ENCODE assay signal across 20 cellular contexts in genomic region chr9:104988539-104988938, GRCh38.
DNase-seq lines count a peak whose midpoint lies in the region; ATAC-seq and TF ChIP-seq lines count a peak whose summit lies in the region.
"Had no signal": no experiment of that assay in that cellular context is flagged by ENCODE, and none has a peak within 500 bp of the region (broad histone marks: within the 10 kb centered on the region; RNA-seq: fewer than 3 reads in every experiment).

No MANE protein-coding gene starts in this region.

- H4K12ac ChIP-seq in trophoblast cell (ENCODE audit: low read depth, low read length), result no peak overlapping the region

- CTCF ChIA-PET in activated CD4-positive, alpha-beta T cell treated with anti-CD3 and anti-CD28 coated beads for 36 hours (lab: Charles Lee), result no interaction called here
- CTCF ChIA-PET in activated CD4-positive, alpha-beta T cell treated with anti-CD3 and anti-CD28 coated beads, Interleukin-2, amount 10 ng/mL, durations not matched to agents 7 days and 5 days (lab: Charles Lee), result interaction anchor here (1.0 kb wide), 1 partner anchor 256 kb away, joined by 3 read pairs; the partner anchor contains the start of gene SLC44A1

- no peak overlapping the region for H3K27ac Mint-ChIP-seq in activated CD4-positive, alpha-beta T cell treated with anti-CD3 and anti-CD28 coated beads for 36 hours
- H3K27ac Mint-ChIP-seq in activated CD4-positive, alpha-beta T cell treated with anti-CD3 and anti-CD28 coated beads, Interleukin-2, amount 10 ng/mL, durations not matched to agents 7 days and 5 days, result no peak overlapping the region
- H3K27ac Mint-ChIP-seq: GM23338 had no signal

- no peak for TF ChIP-seq CTCF in KMS-11 (conservative IDR thresholded peaks at IDR 0.05; ENCODE audit: low read depth, low read length)
- no peak for TF ChIP-seq CTCF in fibroblast of mammary gland (conservative IDR thresholded peaks at IDR 0.05; ENCODE audit: control insufficient read depth, insufficient read depth, low read depth, low read length)
- TF ChIP-seq CTCF in GM13976 (IDR thresholded peaks at IDR 0.05; ENCODE audit: borderline replicate concordance, control extremely low read depth, extremely low read depth, insufficient read depth, missing control alignments), result no peak

- H2AK5ac ChIP-seq in trophoblast cell (ENCODE audit: low read length), result no peak overlapping the region

- H3K36me3 Mint-ChIP-seq in activated CD4-positive, alpha-beta T cell treated with anti-CD3 and anti-CD28 coated beads for 36 hours (ENCODE audit: low read depth), result peaks cover 4% of the 10 kb centered on the region
- H3K36me3 Mint-ChIP-seq in activated CD4-positive, alpha-beta T cell treated with anti-CD3 and anti-CD28 coated beads, Interleukin-2, amount 10 ng/mL, durations not matched to agents 7 days and 5 days (ENCODE audit: low read depth), result no peaks in the 10 kb centered on the region
- H3K36me3 Mint-ChIP-seq: CD4-positive, CD25-positive, alpha-beta regulatory T cell had no signal

- peak overlapping the region; percentile 3 for H3K4me3 Mint-ChIP-seq in activated CD4-positive, alpha-beta T cell treated with anti-CD3 and anti-CD28 coated beads for 36 hours
- no peak overlapping the region for H3K4me3 Mint-ChIP-seq in activated CD4-positive, alpha-beta T cell treated with anti-CD3 and anti-CD28 coated beads, Interleukin-2, amount 10 ng/mL, durations not matched to agents 7 days and 5 days
- H3K4me3 Mint-ChIP-seq: GM23338 had no signal

- peaks cover 46% of the 10 kb centered on the region for H3K4me1 Mint-ChIP-seq in activated CD4-positive, alpha-beta T cell treated with anti-CD3 and anti-CD28 coated beads for 36 hours
- H3K4me1 Mint-ChIP-seq in activated CD4-positive, alpha-beta T cell treated with anti-CD3 and anti-CD28 coated beads, Interleukin-2, amount 10 ng/mL, durations not matched to agents 7 days and 5 days, result peaks cover 38% of the 10 kb centered on the region

- H3K9me3 ChIP-seq in trophoblast cell (ENCODE audit: insufficient read depth, low read depth, low read length), result no peaks in the 10 kb centered on the region

- peaks cover 25% of the 10 kb centered on the region for H3K27me3 Mint-ChIP-seq in activated CD4-positive, alpha-beta T cell treated with anti-CD3 and anti-CD28 coated beads for 36 hours
- peaks cover 62% of the 10 kb centered on the region for H3K27me3 Mint-ChIP-seq in activated CD4-positive, alpha-beta T cell treated with anti-CD3 and anti-CD28 coated beads, Interleukin-2, amount 10 ng/mL, durations not matched to agents 7 days and 5 days

- H3K14ac ChIP-seq in trophoblast cell (ENCODE audit: low read length), result no peak overlapping the region

- no CpG with 5 or more reads among the region's 2 CpGs for WGBS in trophoblast cell (ENCODE audit: extremely low coverage, insufficient coverage, insufficient read length)

- H3K23ac ChIP-seq in trophoblast cell (ENCODE audit: low read length), result no peak overlapping the region

- intact Hi-C loops in activated CD4-positive, alpha-beta T cell treated with anti-CD3 and anti-CD28 coated beads for 36 hours (cut with DNase I, micrococcal nuclease), result no loop called here

- H2BK5ac ChIP-seq in trophoblast cell (ENCODE audit: low read depth, low read length, poor library complexity), result no peak overlapping the region

- H3K79me2 ChIP-seq in KMS-11 (ENCODE audit: insufficient read depth, low read depth) (no peaks in the 10 kb centered on the region), trophoblast cell (ENCODE audit: control insufficient read depth, insufficient read depth, low read length, poor library complexity) (no peaks in the 10 kb centered on the region)

- no peaks in the 10 kb centered on the region for H4K20me1 ChIP-seq in KMS-11 (ENCODE audit: insufficient read depth)

- no peak for DNase-seq in activated CD4-positive, alpha-beta T cell treated with anti-CD3 and anti-CD28 coated beads for 36 hours
- DNase-seq in activated CD4-positive, alpha-beta T cell treated with anti-CD3 and anti-CD28 coated beads, Interleukin-2, amount 10 ng/mL, durations not matched to agents 7 days and 5 days, result no peak
- DNase-seq in fibroblast of mammary gland (ENCODE audit: low read depth) (peak; percentile 36), trophoblast cell (peak; percentile 26 to 71), GM13976 (ENCODE audit: low spot score) (no peak), occipital lobe (lab: John Stamatoyannopoulos, UW) (no peak)
- DNase-seq: 8988T; C1 segment of cervical spinal cord; CD4-positive, CD25-positive, alpha-beta regulatory T cell; CD8-positive, alpha-beta memory T cell; COR-L47; DMS 273 treated with DMSO at 0.1 percent for 48 hours; DND-41; EL; HCEC 1CT had no signal

- no peaks in the 10 kb centered on the region for H3K9me3 Mint-ChIP-seq in activated CD4-positive, alpha-beta T cell treated with anti-CD3 and anti-CD28 coated beads for 36 hours (ENCODE audit: low read depth)
- H3K9me3 Mint-ChIP-seq in activated CD4-positive, alpha-beta T cell treated with anti-CD3 and anti-CD28 coated beads, Interleukin-2, amount 10 ng/mL, durations not matched to agents 7 days and 5 days, result no peaks in the 10 kb centered on the region
- H3K9me3 Mint-ChIP-seq: CD8-positive, alpha-beta memory T cell; GM23338 had no signal

- peaks cover 12% of the 10 kb centered on the region for H3K79me1 ChIP-seq in trophoblast cell (ENCODE audit: low read length)

- H2AFZ ChIP-seq in KMS-11 (ENCODE audit: low read depth) (no peak overlapping the region), trophoblast cell (ENCODE audit: insufficient read depth, low read length, poor library complexity) (no peak overlapping the region)
- H2AFZ ChIP-seq: GM23338 had no signal

- in situ Hi-C loops in GM13976 (cut with MboI; ENCODE audit: low sequenced_read_pairs, unreplicated experiment), result no loop called here

- H3K27me3 ChIP-seq in KMS-11 (ENCODE audit: insufficient read depth, low read depth) (no peaks in the 10 kb centered on the region), trophoblast cell (ENCODE audit: insufficient read depth, low read length) (no peaks in the 10 kb centered on the region)

- H4K8ac ChIP-seq in trophoblast cell (ENCODE audit: low read depth, low read length), result no peak overlapping the region

- no peak overlapping the region for H3K4ac ChIP-seq in trophoblast cell (ENCODE audit: low read depth, low read length)

- H4K91ac ChIP-seq in trophoblast cell (ENCODE audit: low read depth, low read length), result no peak overlapping the region

- no peak for ATAC-seq in activated CD4-positive, alpha-beta T cell treated with anti-CD3 and anti-CD28 coated beads for 36 hours
- no peak for ATAC-seq in GM18861 (IDR thresholded peaks at IDR 0.05; ENCODE audit: unreplicated experiment)
- ATAC-seq: GM12878, GM23338 had no signal

- H3K18ac ChIP-seq in trophoblast cell (ENCODE audit: low read length), result no peak overlapping the region

- no peak overlapping the region for H3K9ac ChIP-seq in KMS-11
- H3K9ac ChIP-seq in trophoblast cell (ENCODE audit: low read length), result no peak overlapping the region

- H3K4me2 ChIP-seq in KMS-11 (peak overlapping the region; percentile 95; the same call in 1 of the 2 replicates), trophoblast cell (ENCODE audit: low read length) (no peak overlapping the region)
- H3K4me2 ChIP-seq: GM23338 had no signal

- H3K4me3 ChIP-seq in KMS-11 (IDR thresholded peaks at IDR 0.05; ENCODE audit: insufficient read depth, low read depth, low read length), result no peak overlapping the region
- no peak overlapping the region for H3K4me3 ChIP-seq in fibroblast of mammary gland (ENCODE audit: control insufficient read depth, low read depth, low read length)
- H3K4me3 ChIP-seq in trophoblast cell (ENCODE audit: low read depth, low read length), result no peak overlapping the region
- H3K4me3 ChIP-seq: GM12878, GM23338 had no signal

- H2BK120ac ChIP-seq in trophoblast cell (ENCODE audit: insufficient read depth, low read length, poor library complexity), result no peak overlapping the region

- POLR2A ChIA-PET in activated CD4-positive, alpha-beta T cell treated with anti-CD3 and anti-CD28 coated beads for 36 hours (lab: Charles Lee), result no interaction called here
- POLR2A ChIA-PET in activated CD4-positive, alpha-beta T cell treated with anti-CD3 and anti-CD28 coated beads, Interleukin-2, amount 10 ng/mL, durations not matched to agents 7 days and 5 days (lab: Charles Lee), result no interaction called here

- H3K27ac ChIP-seq in KMS-11 (no peak overlapping the region; the same call in 1 of the 2 replicates), trophoblast cell (ENCODE audit: low read depth, low read length) (no peak overlapping the region)
- H3K27ac ChIP-seq: HL-60 had no signal

- no peak overlapping the region for H2BK12ac ChIP-seq in trophoblast cell (ENCODE audit: low read length)

- H3K36me3 ChIP-seq in KMS-11 (ENCODE audit: insufficient read depth), result no peaks in the 10 kb centered on the region
- H3K36me3 ChIP-seq in trophoblast cell (ENCODE audit: control insufficient read depth in 1 of 2, insufficient read depth in 2 of 2, low read length in 2 of 2), result no peaks in the 10 kb centered on the region

- peaks cover 73% of the 10 kb centered on the region for H3K4me1 ChIP-seq in KMS-11 (ENCODE audit: low read depth, poor library complexity, severe bottlenecking)
- H3K4me1 ChIP-seq in trophoblast cell (ENCODE audit: control insufficient read depth in 1 of 2, insufficient read depth in 2 of 2, low read length in 2 of 2), result peaks cover 13 to 16% of the 10 kb centered on the region in 2 experiments

Comparison
In these comparisons a context has a peak if more than half of its experiments do, and no peak if none do; other contexts are left out.
1. DNase-seq: peak in fibroblast of mammary gland (single experiment) and trophoblast cell (2 of 2); none in activated CD4-positive, alpha-beta T cell treated with anti-CD3 and anti-CD28 coated beads for 36 hours (single experiment), activated CD4-positive, alpha-beta T cell treated with anti-CD3 and anti-CD28 coated beads, Interleukin-2, amount 10 ng/mL, durations not matched to agents 7 days and 5 days (single experiment), GM13976 (single experiment) and occipital lobe (single experiment).